2 cellular contexts compared by ENCODE assay signal in the genomic region with DNA sequence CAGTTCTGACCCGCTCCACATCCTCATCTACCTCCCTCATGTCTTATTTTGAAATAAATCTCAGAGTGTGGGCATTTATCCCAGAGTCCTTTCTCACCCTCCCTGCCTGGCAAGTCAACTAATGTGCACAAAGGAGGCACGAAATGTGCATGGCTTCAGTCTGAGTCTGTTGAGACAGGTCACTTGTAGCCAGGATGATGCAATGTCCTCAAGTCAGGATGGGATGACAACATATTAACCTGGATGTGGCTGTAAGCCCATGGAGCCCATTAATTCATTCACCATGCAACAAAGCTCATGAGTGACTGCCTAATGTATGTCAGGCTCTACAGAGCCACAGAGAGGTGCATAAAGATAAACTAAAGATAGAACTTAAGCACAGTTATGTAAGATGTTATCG.
A peak's percentile ranks its signal among the peaks of the same experiment; 100 is the strongest.
TF ChIP-seq lines count a peak whose summit lies in the region.

No MANE protein-coding gene starts in this region.

TF ChIP-seq in HEK293, 187 proteins besides CTCF, POLR2A, EP300 and RAD21:
- no peak for TF ChIP-seq ZNF654 (tag by site-specific recombination; IDR thresholded peaks at IDR 0.05; ENCODE audit: low read depth)
- TF ChIP-seq MYNN (tag by site-specific recombination; IDR thresholded peaks at IDR 0.05; ENCODE audit: borderline replicate concordance), result no peak
- no peak for TF ChIP-seq ZSCAN16 (tag by site-specific recombination; IDR thresholded peaks at IDR 0.05)
- no peak for TF ChIP-seq ZNF423 (tag by site-specific recombination; IDR thresholded peaks at IDR 0.05)
- no peak for TF ChIP-seq ZIC2 (tag by site-specific recombination; IDR thresholded peaks at IDR 0.05)
- no peak for TF ChIP-seq GLIS1 (tag by site-specific recombination; IDR thresholded peaks at IDR 0.05)
- TF ChIP-seq SCRT2 (tag by site-specific recombination; IDR thresholded peaks at IDR 0.05), result peak; percentile 77
- TF ChIP-seq ZNF664 (tag by site-specific recombination; IDR thresholded peaks at IDR 0.05), result no peak

TF ChIP-seq in K562, 482 proteins besides CTCF, POLR2A, EP300 and RAD21:
- TF ChIP-seq ZBTB2 (IDR thresholded peaks at IDR 0.05), result no peak
- TF ChIP-seq CXXC5 (CRISPR knock-in tag; IDR thresholded peaks at IDR 0.05), result no peak
- no peak for TF ChIP-seq ARID2 (IDR thresholded peaks at IDR 0.05)
- TF ChIP-seq ETV5 (CRISPR knock-in tag; IDR thresholded peaks at IDR 0.05; ENCODE audit: low read depth), result no peak
- TF ChIP-seq ZNF282 (CRISPR knock-in tag; IDR thresholded peaks at IDR 0.05), result no peak
- TF ChIP-seq, protein P1, sequence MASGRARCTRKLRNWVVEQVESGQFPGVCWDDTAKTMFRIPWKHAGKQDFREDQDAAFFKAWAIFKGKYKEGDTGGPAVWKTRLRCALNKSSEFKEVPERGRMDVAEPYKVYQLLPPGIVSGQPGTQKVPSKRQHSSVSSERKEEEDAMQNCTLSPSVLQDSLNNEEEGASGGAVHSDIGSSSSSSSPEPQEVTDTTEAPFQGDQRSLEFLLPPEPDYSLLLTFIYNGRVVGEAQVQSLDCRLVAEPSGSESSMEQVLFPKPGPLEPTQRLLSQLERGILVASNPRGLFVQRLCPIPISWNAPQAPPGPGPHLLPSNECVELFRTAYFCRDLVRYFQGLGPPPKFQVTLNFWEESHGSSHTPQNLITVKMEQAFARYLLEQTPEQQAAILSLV (tag; IDR thresholded peaks at IDR 0.05), result 0 out of 2 replicates have a peak, but pooled peaks have one; percentile 35
- TF ChIP-seq CBFA2T2 (conservative IDR thresholded peaks at IDR 0.05), result no peak
- TF ChIP-seq HMG20B (CRISPR knock-in tag; IDR thresholded peaks at IDR 0.05), result no peak
- TF ChIP-seq IRF2 (CRISPR knock-in tag; IDR thresholded peaks at IDR 0.05), result no peak
- TF ChIP-seq FOXM1 (IDR thresholded peaks at IDR 0.05; ENCODE audit: low read depth), result no peak
- no peak for TF ChIP-seq FOXM1 (CRISPR knock-in tag; IDR thresholded peaks at IDR 0.05; ENCODE audit: low read depth)
- peak; percentile 91 for TF ChIP-seq ATF3 (IDR thresholded peaks at IDR 0.05)
- TF ChIP-seq ATF3 (CRISPR knock-in tag; conservative IDR thresholded peaks at IDR 0.05), result no peak
- TF ChIP-seq TAF15 (IDR thresholded peaks at IDR 0.05; ENCODE audit: low read depth, low read length), result no peak
- peak; percentile 81 for TF ChIP-seq CEBPB (tag; IDR thresholded peaks at IDR 0.05)
- TF ChIP-seq RBBP5 (IDR thresholded peaks at IDR 0.05; ENCODE audit: borderline replicate concordance, insufficient read depth, low read length, poor library complexity, severe bottlenecking), result no peak
- TF ChIP-seq CUX1 (CRISPR knock-in tag; IDR thresholded peaks at IDR 0.05), result no peak
- peak; percentile 76 for TF ChIP-seq CEBPG (CRISPR knock-in tag; IDR thresholded peaks at IDR 0.05)
- TF ChIP-seq CEBPG (tag; conservative IDR thresholded peaks at IDR 0.05 in 1 of 2, IDR thresholded peaks at IDR 0.05 in 1 of 2), result peak; percentile 65 to 79
- peak; percentile 46; the same call in 1 of the 2 replicates for TF ChIP-seq ATF4 (CRISPR knock-in tag; IDR thresholded peaks at IDR 0.05)
- TF ChIP-seq CTBP1 (IDR thresholded peaks at IDR 0.05; ENCODE audit: borderline replicate concordance), result 0 out of 2 replicates have a peak, but pooled peaks have one; percentile 18
- TF ChIP-seq ZNF583 (CRISPR knock-in tag; IDR thresholded peaks at IDR 0.05), result no peak
- peak in 1 of 2 experiments; percentile 25; a peak in 1 of 4 replicates for TF ChIP-seq TRIM24 (IDR thresholded peaks at IDR 0.05)
TF ChIP-seq in K562: peak in this region for 7.
